2 cellular contexts compared by ENCODE assay signal in the genomic region with DNA sequence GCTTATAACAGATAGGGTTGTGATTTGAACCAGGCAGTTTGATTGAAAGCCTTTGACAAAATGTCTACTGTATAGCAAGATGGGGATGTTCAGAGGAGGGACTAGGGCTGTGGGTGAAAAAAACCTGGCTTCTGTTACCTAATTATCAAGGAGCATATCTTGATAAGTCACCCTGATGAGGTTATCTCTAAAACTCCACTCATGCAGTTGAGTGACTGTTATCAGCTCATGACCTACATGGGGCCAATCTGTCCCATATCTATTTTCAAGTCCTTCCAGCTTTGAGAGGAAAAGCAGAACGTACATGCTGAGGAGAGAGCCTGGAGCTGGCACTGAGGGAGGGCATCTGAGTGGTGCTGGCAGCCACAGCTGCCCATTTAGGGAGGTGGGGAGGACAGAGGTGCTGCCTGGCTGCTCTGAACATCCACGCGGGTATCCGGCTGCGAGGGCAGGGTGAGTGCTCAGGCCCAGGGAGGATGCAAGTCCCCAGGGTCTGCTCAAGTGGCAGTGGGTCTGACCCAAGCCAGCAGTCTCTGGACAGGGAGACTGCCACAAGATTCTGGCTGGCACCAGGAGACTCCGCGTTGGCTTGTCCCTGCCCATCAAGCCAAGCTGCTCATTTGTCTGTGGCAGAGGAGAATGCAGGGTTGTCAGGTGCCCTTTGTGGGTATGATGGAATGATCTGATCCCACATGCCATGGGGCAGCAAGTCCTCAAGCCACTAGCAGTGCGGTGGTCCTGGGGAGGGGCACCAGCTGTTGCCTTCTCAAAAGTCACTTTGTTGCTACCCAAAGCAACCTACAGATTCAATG.
TF ChIP-seq lines count a peak whose summit lies in the region.

No MANE protein-coding gene starts in this region.

TF ChIP-seq in SK-N-SH, 30 proteins besides CTCF, POLR2A, EP300 and RAD21:
- TF ChIP-seq, protein P1, sequence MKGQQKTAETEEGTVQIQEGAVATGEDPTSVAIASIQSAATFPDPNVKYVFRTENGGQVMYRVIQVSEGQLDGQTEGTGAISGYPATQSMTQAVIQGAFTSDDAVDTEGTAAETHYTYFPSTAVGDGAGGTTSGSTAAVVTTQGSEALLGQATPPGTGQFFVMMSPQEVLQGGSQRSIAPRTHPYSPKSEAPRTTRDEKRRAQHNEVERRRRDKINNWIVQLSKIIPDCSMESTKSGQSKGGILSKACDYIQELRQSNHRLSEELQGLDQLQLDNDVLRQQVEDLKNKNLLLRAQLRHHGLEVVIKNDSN (IDR thresholded peaks at IDR 0.05; ENCODE audit: borderline replicate concordance, low read depth) = no peak
- TF ChIP-seq RCOR1 (IDR thresholded peaks at IDR 0.05; ENCODE audit: low read length) (peak; percentile 72; the same call in 1 of the 2 replicates), RFX5 (IDR thresholded peaks at IDR 0.05; ENCODE audit: low read length) (no peak), GATA2 (CRISPR knock-in tag; IDR thresholded peaks at IDR 0.05) (peak; percentile 84), TAF1 (IDR thresholded peaks at IDR 0.05; ENCODE audit: borderline replicate concordance, low read depth, low read length) (no peak)
- TF ChIP-seq, protein P2, sequence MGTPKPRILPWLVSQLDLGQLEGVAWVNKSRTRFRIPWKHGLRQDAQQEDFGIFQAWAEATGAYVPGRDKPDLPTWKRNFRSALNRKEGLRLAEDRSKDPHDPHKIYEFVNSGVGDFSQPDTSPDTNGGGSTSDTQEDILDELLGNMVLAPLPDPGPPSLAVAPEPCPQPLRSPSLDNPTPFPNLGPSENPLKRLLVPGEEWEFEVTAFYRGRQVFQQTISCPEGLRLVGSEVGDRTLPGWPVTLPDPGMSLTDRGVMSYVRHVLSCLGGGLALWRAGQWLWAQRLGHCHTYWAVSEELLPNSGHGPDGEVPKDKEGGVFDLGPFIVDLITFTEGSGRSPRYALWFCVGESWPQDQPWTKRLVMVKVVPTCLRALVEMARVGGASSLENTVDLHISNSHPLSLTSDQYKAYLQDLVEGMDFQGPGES (IDR thresholded peaks at IDR 0.05; ENCODE audit: low read depth, low read length) = no peak

TF ChIP-seq in SK-N-SH treated with all-trans-retinoic acid at 6 μM for 48 hours, 23 proteins besides CTCF, POLR2A, EP300 and RAD21:
- TF ChIP-seq, protein P3, sequence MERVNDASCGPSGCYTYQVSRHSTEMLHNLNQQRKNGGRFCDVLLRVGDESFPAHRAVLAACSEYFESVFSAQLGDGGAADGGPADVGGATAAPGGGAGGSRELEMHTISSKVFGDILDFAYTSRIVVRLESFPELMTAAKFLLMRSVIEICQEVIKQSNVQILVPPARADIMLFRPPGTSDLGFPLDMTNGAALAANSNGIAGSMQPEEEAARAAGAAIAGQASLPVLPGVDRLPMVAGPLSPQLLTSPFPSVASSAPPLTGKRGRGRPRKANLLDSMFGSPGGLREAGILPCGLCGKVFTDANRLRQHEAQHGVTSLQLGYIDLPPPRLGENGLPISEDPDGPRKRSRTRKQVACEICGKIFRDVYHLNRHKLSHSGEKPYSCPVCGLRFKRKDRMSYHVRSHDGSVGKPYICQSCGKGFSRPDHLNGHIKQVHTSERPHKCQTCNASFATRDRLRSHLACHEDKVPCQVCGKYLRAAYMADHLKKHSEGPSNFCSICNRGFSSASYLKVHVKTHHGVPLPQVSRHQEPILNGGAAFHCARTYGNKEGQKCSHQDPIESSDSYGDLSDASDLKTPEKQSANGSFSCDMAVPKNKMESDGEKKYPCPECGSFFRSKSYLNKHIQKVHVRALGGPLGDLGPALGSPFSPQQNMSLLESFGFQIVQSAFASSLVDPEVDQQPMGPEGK (CRISPR knock-in tag; IDR thresholded peaks at IDR 0.05; ENCODE audit: borderline replicate concordance) = no peak
- TF ChIP-seq, protein P4, sequence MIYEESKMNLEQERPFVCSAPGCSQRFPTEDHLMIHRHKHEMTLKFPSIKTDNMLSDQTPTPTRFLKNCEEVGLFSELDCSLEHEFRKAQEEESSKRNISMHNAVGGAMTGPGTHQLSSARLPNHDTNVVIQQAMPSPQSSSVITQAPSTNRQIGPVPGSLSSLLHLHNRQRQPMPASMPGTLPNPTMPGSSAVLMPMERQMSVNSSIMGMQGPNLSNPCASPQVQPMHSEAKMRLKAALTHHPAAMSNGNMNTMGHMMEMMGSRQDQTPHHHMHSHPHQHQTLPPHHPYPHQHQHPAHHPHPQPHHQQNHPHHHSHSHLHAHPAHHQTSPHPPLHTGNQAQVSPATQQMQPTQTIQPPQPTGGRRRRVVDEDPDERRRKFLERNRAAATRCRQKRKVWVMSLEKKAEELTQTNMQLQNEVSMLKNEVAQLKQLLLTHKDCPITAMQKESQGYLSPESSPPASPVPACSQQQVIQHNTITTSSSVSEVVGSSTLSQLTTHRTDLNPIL (CRISPR knock-in tag; IDR thresholded peaks at IDR 0.05; ENCODE audit: low read depth) = no peak
